In genomic region chr2:1593371-1594205, GRCh38 we compare ENCODE assay signal across 10 cellular contexts.
A peak's percentile ranks its signal among the peaks of the same experiment; 100 is the strongest.
DNase-seq lines count a peak whose midpoint lies in the region; ATAC-seq and TF ChIP-seq lines count a peak whose summit lies in the region.
"Had no signal": no experiment of that assay in that cellular context is flagged by ENCODE, and none has a peak within 500 bp of the region (broad histone marks: within the 10 kb centered on the region; RNA-seq: fewer than 3 reads in every experiment).

No MANE protein-coding gene starts in this region.

- TF ChIP-seq CTCF in BJ (IDR thresholded peaks at IDR 0.05; ENCODE audit: insufficient read depth, low read depth, low read length), result no peak
- no peak for TF ChIP-seq CTCF in MCF 10A (IDR thresholded peaks at IDR 0.05; ENCODE audit: unreplicated experiment)

- ATAC-seq in HG03342 (IDR thresholded peaks at IDR 0.05; ENCODE audit: unreplicated experiment) (no peak), GM18517 (IDR thresholded peaks at IDR 0.05; ENCODE audit: unreplicated experiment) (no peak)
- ATAC-seq: stimulated activated naive B cell treated with anti-CD40 and anti-IgM and Interleukin-4, amounts not matched to agents 10 μg/mL and 1 μg/mL and 100 μg/mL, for 72 hours had no signal

- no peak overlapping the region for H3K27ac ChIP-seq in effector memory CD4-positive, alpha-beta T cell (ENCODE audit: insufficient read depth, low read length, poor library complexity, severe bottlenecking)
- H3K27ac ChIP-seq: SK-N-MC had no signal

- BruUV-seq in MCF 10A (replicated peaks; lab: Mats Ljungman, UMichigan), result no TSS peak

- H3K9me3 ChIP-seq in effector memory CD4-positive, alpha-beta T cell (ENCODE audit: control insufficient read depth, low read length), result no peaks in the 10 kb centered on the region

- H3K27me3 ChIP-seq in BJ (ENCODE audit: control insufficient read depth, insufficient read depth, low read length), result peaks cover 6% of the 10 kb centered on the region; the same call in 1 of the 2 replicates
- H3K27me3 ChIP-seq in effector memory CD4-positive, alpha-beta T cell (replicated peaks; ENCODE audit: control insufficient read depth, insufficient read depth, low read length, poor library complexity, severe bottlenecking), result no peaks in the 10 kb centered on the region

- no peaks in the 10 kb centered on the region for H3K9me3 Mint-ChIP-seq in MCF 10A (ENCODE audit: unreplicated experiment)
- H3K9me3 Mint-ChIP-seq: stimulated activated naive B cell treated with anti-CD40 and anti-IgM and Interleukin-4, amounts not matched to agents 10 μg/mL and 1 μg/mL and 100 μg/mL, for 72 hours had no signal

- no peaks in the 10 kb centered on the region for H3K36me3 Mint-ChIP-seq in MCF 10A (ENCODE audit: insufficient read depth, unreplicated experiment)
- H3K36me3 Mint-ChIP-seq: stimulated activated naive B cell treated with anti-CD40 and anti-IgM and Interleukin-4, amounts not matched to agents 10 μg/mL and 1 μg/mL and 100 μg/mL, for 72 hours had no signal

- no peaks in the 10 kb centered on the region for H3K27me3 Mint-ChIP-seq in MCF 10A (ENCODE audit: insufficient read depth, unreplicated experiment)

- H3K4me1 ChIP-seq in effector memory CD4-positive, alpha-beta T cell (ENCODE audit: control insufficient read depth, insufficient read depth, low read length, poor library complexity, severe bottlenecking), result no peaks in the 10 kb centered on the region

- CTCF ChIA-PET in BJ (lab: Yijun Ruan, JAX), result interaction anchor here (0.7 to 1.6 kb wide), 5 partner anchors 40 to 224 kb away, joined by 3 to 5 read pairs (median 3); no protein-coding TSS in a partner anchor
- CTCF ChIA-PET in MCF 10A (lab: Yijun Ruan, JAX), result interaction anchor here (0.9 to 1.8 kb wide), 5 partner anchors 32 to 878 kb away, joined by 3 to 7 read pairs (median 4); no protein-coding TSS in a partner anchor

- peak; percentile 66 for DNase-seq in BJ (ENCODE audit: low read depth)
- DNase-seq in MCF 10A (ENCODE audit: unreplicated experiment), result peak; percentile 82
- DNase-seq in mesenteric fat pad (ENCODE audit: low spot score), result peak; percentile 82
- no peak for DNase-seq in effector memory CD4-positive, alpha-beta T cell
- no peak for DNase-seq in GOT3 (lab: John Stamatoyannopoulos, UW)
- DNase-seq: stimulated activated naive B cell treated with anti-CD40 and anti-IgM and Interleukin-4, amounts not matched to agents 10 μg/mL and 1 μg/mL and 100 μg/mL, for 72 hours had no signal

- intact Hi-C loops in MCF 10A (cut with micrococcal nuclease), result loop anchor here (5.0 kb wide), 2 partner anchors 84 to 159 kb away; no protein-coding TSS in a partner anchor

- TF ChIP-seq RAD21 in Ishikawa (IDR thresholded peaks at IDR 0.05; ENCODE audit: low read depth), result 0 out of 2 replicates have a peak, but pooled peaks have one; percentile 10

- peak; percentile 98 for TF ChIP-seq EP300 in Ishikawa (IDR thresholded peaks at IDR 0.05; ENCODE audit: borderline replicate concordance)

- no peaks in the 10 kb centered on the region for H3K36me3 ChIP-seq in BJ (ENCODE audit: control insufficient read depth, insufficient read depth, low read length)
- H3K36me3 ChIP-seq in effector memory CD4-positive, alpha-beta T cell (ENCODE audit: control insufficient read depth, insufficient read depth, low read length), result no peaks in the 10 kb centered on the region

- peaks cover 9% of the 10 kb centered on the region for H3K4me1 Mint-ChIP-seq in MCF 10A (ENCODE audit: insufficient read depth, unreplicated experiment)

- H3K4me3 ChIP-seq in BJ (ENCODE audit: low read depth, low read length), result no peak overlapping the region
- no peak overlapping the region for H3K4me3 ChIP-seq in effector memory CD4-positive, alpha-beta T cell (ENCODE audit: insufficient read depth, low read depth, low read length, poor library complexity, severe bottlenecking)
- H3K4me3 ChIP-seq: SK-N-MC had no signal

- H3K4me3 Mint-ChIP-seq in MCF 10A (ENCODE audit: unreplicated experiment), result no peak overlapping the region
- H3K4me3 Mint-ChIP-seq: stimulated activated naive B cell treated with anti-CD40 and anti-IgM and Interleukin-4, amounts not matched to agents 10 μg/mL and 1 μg/mL and 100 μg/mL, for 72 hours had no signal

- POLR2A ChIA-PET in BJ (lab: Charles Lee) (no interaction called here), MCF 10A (lab: Yijun Ruan, JAX) (interaction anchor here (0.6 to 1.6 kb wide), 6 partner anchors 8 to 347 kb away, joined by 3 to 12 read pairs (median 4); no protein-coding TSS in a partner anchor)

- H3K27ac Mint-ChIP-seq in MCF 10A (ENCODE audit: low read depth, unreplicated experiment), result no peak overlapping the region
- H3K27ac Mint-ChIP-seq: stimulated activated naive B cell treated with anti-CD40 and anti-IgM and Interleukin-4, amounts not matched to agents 10 μg/mL and 1 μg/mL and 100 μg/mL, for 72 hours had no signal

TF ChIP-seq in Ishikawa, 13 proteins besides CTCF, POLR2A, EP300 and RAD21:
- TF ChIP-seq TEAD4 (IDR thresholded peaks at IDR 0.05), result peak; percentile 88
- TF ChIP-seq USF1 (IDR thresholded peaks at IDR 0.05), result peak; percentile 36; the same call in 1 of the 2 replicates
- TF ChIP-seq REST (IDR thresholded peaks at IDR 0.05; ENCODE audit: low read depth), result no peak
- peak; percentile 99 for TF ChIP-seq NFIC (IDR thresholded peaks at IDR 0.05)
- peak; percentile 80 for TF ChIP-seq YY1 (IDR thresholded peaks at IDR 0.05; ENCODE audit: low read depth)
- peak; percentile 44; the same call in 1 of the 2 replicates for TF ChIP-seq TAF1 (IDR thresholded peaks at IDR 0.05; ENCODE audit: low read depth)
- peak; percentile 99 for TF ChIP-seq TCF12 (IDR thresholded peaks at IDR 0.05; ENCODE audit: low read depth)
- TF ChIP-seq FOXM1 (IDR thresholded peaks at IDR 0.05; ENCODE audit: borderline replicate concordance, low read depth), result peak; percentile 96; the same call in 1 of the 2 replicates
- peak; percentile 92 for TF ChIP-seq MAX (IDR thresholded peaks at IDR 0.05)
- TF ChIP-seq CREB1 (IDR thresholded peaks at IDR 0.05; ENCODE audit: low read depth), result no peak

Comparison
In these comparisons a context has a peak if more than half of its experiments do, and no peak if none do; other contexts are left out.
1. DNase-seq: peak in BJ (single experiment), MCF 10A (single experiment) and mesenteric fat pad (single experiment); none in effector memory CD4-positive, alpha-beta T cell (0 of 3) and GOT3 (single experiment).